8 cellular contexts compared by ENCODE assay signal in the genomic region with DNA sequence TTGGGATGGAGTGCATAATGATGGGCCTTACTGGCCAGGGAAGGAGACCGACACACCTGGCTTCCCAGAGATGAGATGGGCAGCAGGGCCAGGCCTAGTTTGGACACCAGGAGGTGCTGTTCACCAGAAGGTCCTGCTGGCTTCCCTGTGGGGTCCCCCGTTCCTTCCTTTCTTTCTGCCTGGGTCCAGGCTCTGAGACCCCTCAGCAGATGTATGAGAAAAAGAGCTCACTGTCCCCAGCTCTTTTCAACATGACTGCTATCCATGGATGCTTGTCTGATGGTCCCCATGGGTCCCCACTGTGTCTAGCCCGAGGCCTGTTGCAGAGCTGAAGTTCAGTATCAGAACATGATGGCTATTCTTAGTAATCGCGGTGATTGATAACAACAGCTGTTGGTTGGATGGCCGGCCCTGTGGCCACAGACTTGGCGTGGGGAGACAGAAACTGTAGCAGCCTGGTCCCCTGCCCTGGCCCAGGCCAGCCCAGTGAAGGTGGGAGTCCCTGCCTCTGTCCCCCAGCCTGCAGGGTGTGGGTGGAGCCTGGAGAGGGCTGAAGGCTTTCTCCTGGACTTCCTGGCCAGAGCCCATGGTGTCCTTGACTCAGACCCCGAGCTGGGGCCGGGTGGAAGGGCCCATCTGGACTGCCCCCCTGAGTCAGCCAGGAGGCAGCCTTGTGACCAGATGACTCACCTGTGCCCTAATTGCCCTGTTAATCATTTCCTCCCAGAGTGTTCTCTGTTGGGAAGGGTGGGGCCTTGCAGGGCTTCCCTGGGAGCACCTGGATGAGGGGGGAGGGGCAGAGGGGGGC. TPM values are rescaled to one million over a fixed set of nuclear protein-coding genes. Genes with fewer than 3 reads are reported as not detected.
DNase-seq lines count a peak whose midpoint lies in the region; TF ChIP-seq lines count a peak whose summit lies in the region.

No MANE protein-coding gene starts in this region.

- peak overlapping the region; percentile 34 for H3K27ac Mint-ChIP-seq in osteocyte (ENCODE audit: unreplicated experiment)

- H3K36me3 Mint-ChIP-seq in osteocyte (ENCODE audit: unreplicated experiment): no peaks in the 10 kb centered on the region

- no peaks in the 10 kb centered on the region for H3K27me3 Mint-ChIP-seq in osteocyte (ENCODE audit: unreplicated experiment)

- H3K9me3 Mint-ChIP-seq in osteocyte (ENCODE audit: unreplicated experiment): no peaks in the 10 kb centered on the region

- no peak overlapping the region for H3K4me3 Mint-ChIP-seq in osteocyte (ENCODE audit: unreplicated experiment)

- no peak for DNase-seq in AG09319 (ENCODE audit: extremely low read depth, low read depth)
- DNase-seq in NCI-H146 treated with DMSO at 0.1 percent for 48 hours (lab: John Stamatoyannopoulos, UW; ENCODE audit: unreplicated experiment): peak; percentile 57
- DNase-seq in activated T-cell treated with anti-CD3 and anti-CD28 coated beads, Interleukin-2, amount 50 U/mL, for 1 hour: peak; percentile 55
- peak; percentile 41 for DNase-seq in foreskin melanocyte
- no peak for DNase-seq in osteocyte (ENCODE audit: extremely low spot score, unreplicated experiment)
- no peak for DNase-seq in SK-N-DZ (ENCODE audit: low spot score)
- DNase-seq in occipital lobe (lab: John Stamatoyannopoulos, UW): no peak

- TF ChIP-seq CTCF in AG09319 (IDR thresholded peaks at IDR 0.05; ENCODE audit: low read depth, low read length) (peak; percentile 95), GM12873 (IDR thresholded peaks at IDR 0.05; ENCODE audit: insufficient read depth, low read depth, low read length, missing control alignments) (peak; percentile 97), osteocyte (IDR thresholded peaks at IDR 0.05) (peak; percentile 90)

- peaks cover 21% of the 10 kb centered on the region for H3K4me1 Mint-ChIP-seq in osteocyte (ENCODE audit: unreplicated experiment)

RNA-seq across cellular contexts. Expression of a gene that starts 9.9 kb away (rescaled TPM):
- total RNA-seq in osteocyte (20.5 and 22.6 TPM in 2 replicates), occipital lobe (3.7 TPM)
- 28.7 and 29.1 TPM in 2 replicates for polyA plus RNA-seq in SK-N-DZ (2014; cell fraction: cytosol; rRNA removed)
- polyA plus RNA-seq in SK-N-DZ (2014; cell fraction: nucleus; rRNA removed): 28.0 and 29.4 TPM in 2 replicates

RNA-seq across cellular contexts. Expression of a gene that starts 31.2 kb away (rescaled TPM):
- total RNA-seq in osteocyte (21.6 and 22.8 TPM in 2 replicates), occipital lobe (0.78 TPM)
- polyA plus RNA-seq in SK-N-DZ (2014; cell fraction: cytosol; rRNA removed): not detected in 2 replicates
- 0.06 TPM in 1 of 2 replicates, not detected in the other for polyA plus RNA-seq in SK-N-DZ (2014; cell fraction: nucleus; rRNA removed)

Comparison
In these comparisons a context has a peak if more than half of its experiments do, and no peak if none do; other contexts are left out.
1. DNase-seq: peak in NCI-H146 treated with DMSO at 0.1 percent for 48 hours (single experiment), activated T-cell treated with anti-CD3 and anti-CD28 coated beads, Interleukin-2, amount 50 U/mL, for 1 hour (single experiment) and foreskin melanocyte (single experiment); none in AG09319 (single experiment), osteocyte (single experiment), SK-N-DZ (single experiment) and occipital lobe (single experiment).
2. RNA of a gene that starts 31.2 kb away (total RNA-seq): 21.6 to 22.8 TPM in osteocyte; 0.78 TPM in occipital lobe (single experiment); every median in the first group is over 10 times any median in the second.
3. Peak in every context shown above with its lines, with median percentiles within 50 percentile points of each other: CTCF ChIP-seq.